Comparison of ENCODE assay signal across 8 cellular contexts in the genomic region with DNA sequence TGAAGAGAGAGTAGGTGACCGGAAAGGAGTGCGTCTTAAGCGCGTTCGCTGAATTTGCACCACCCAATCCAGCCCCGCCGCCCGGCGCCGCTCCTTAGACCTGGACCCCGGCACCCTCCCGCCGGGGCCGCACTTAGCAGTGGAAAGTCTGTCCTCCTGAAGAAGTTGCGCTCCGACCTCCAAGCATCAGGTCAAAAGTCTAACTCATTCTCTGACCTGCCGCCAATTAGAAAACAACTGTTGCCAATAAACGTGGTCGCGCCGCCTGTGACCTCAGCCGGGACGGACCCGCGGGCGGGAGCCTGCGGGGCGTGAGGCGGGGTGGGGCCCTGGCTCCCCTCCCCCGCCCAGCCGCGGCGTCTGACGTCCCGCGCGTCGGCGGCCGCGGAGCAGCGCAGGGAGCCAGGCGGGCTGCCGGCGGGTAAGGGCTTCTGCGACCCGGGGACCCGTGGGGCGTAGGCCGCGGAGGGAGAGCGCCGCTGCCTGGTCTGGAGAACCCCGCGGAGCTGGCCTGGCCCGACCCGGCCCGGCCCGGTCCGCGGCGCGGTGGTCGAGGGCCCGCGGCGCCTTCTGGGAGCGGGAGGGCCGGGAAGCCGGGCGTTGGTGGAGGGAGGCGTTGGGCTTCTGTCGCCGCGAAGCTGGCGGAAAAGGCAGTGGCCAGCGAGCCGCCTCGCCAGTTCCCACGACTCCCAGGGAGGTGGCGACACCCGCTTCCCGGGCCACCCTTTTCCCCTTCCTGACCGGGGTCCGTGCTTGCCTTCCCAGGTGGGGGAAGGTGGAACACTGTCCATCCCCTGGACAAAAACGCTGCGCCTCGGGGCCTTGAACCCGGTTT. TPM values are rescaled to one million over a fixed set of nuclear protein-coding genes. Genes with fewer than 3 reads are reported as not detected.
A peak's percentile ranks its signal among the peaks of the same experiment; 100 is the strongest.
DNase-seq lines count a peak whose midpoint lies in the region; ATAC-seq and TF ChIP-seq lines count a peak whose summit lies in the region.

A gene with protein sequence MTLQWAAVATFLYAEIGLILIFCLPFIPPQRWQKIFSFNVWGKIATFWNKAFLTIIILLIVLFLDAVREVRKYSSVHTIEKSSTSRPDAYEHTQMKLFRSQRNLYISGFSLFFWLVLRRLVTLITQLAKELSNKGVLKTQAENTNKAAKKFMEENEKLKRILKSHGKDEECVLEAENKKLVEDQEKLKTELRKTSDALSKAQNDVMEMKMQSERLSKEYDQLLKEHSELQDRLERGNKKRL (plus strand): TSS at position 366 of the 835 bp plus-strand sequence. CDS start 527 bp downstream, outside the sequence.

- ATAC-seq in GM19023 (IDR thresholded peaks at IDR 0.05; ENCODE audit: unreplicated experiment) (peak; percentile 96), HG03175 (IDR thresholded peaks at IDR 0.05; ENCODE audit: unreplicated experiment) (peak; percentile 94), right lobe of liver (peak; percentile 96 to 98 (median 97))

- H3K4me3 ChIP-seq in BE2C (ENCODE audit: low read depth, low read length) = peak within 1 kb of the TSS; percentile 88
- H3K4me3 ChIP-seq in dorsolateral prefrontal cortex = peak within 1 kb of the TSS; percentile 62 to 98 (median 84)
- H3K4me3 ChIP-seq in right lobe of liver = peak within 1 kb of the TSS; percentile 49 to 71 (median 65)

- intact Hi-C loops in dorsolateral prefrontal cortex (cut with DNase I) (loop anchor here in 1 of 2 donors (2.0 to 10.0 kb wide), 3 partner anchors 15 to 162 kb away; a partner anchor contains a TSS), right lobe of liver (cut with DNase I) (no loop called here)

- DNase-seq in BE2C (peak; percentile 85), NCI-H526 (lab: John Stamatoyannopoulos, UW) (peak; percentile 76 to 96), dorsolateral prefrontal cortex (peak; percentile 38 to 78 (median 56)), right lobe of liver (peak; percentile 81 to 86 (median 83))
- DNase-seq in activated CD4-positive, alpha-beta T cell treated with anti-CD3 and anti-CD28 coated beads, Interleukin-2, amount 50 U/mL, for 24 hours (ENCODE audit: low read depth in 1 of 2, low spot score in 1 of 2) = peak; percentile 44 to 52
- peak; percentile 61 to 71 for DNase-seq in stimulated activated CD4-positive, alpha-beta T cell treated with anti-CD3 and anti-CD28 coated beads, Interleukin-4, amount 100 ng/mL, for 4 hours

- H3K9me3 ChIP-seq in BE2C = no peaks in the 10 kb centered on the region
- no peaks in the 10 kb centered on the region for H3K9me3 ChIP-seq in right lobe of liver

- H3K27ac ChIP-seq in dorsolateral prefrontal cortex = peak within 1 kb of the TSS; percentile 63 to 96 (median 86)
- H3K27ac ChIP-seq in right lobe of liver = peak within 1 kb of the TSS; percentile 84 to 87 (median 85)

- TF ChIP-seq POLR2A in right lobe of liver (IDR thresholded peaks at IDR 0.05) = peak; percentile 92

- H3K36me3 ChIP-seq in BE2C = no peaks in the 10 kb centered on the region; the same call in 1 of the 2 replicates
- H3K36me3 ChIP-seq in right lobe of liver = no peaks in the 10 kb centered on the region

- WGBS in right lobe of liver (ENCODE audit: insufficient coverage, low coverage, low lambda C conversion rate, missing lambda C conversion rate) = 0% methylated on average over 20 of the region's 89 CpGs

- peak; percentile 55 for TF ChIP-seq CTCF in BE2C (IDR thresholded peaks at IDR 0.05; ENCODE audit: low read depth, low read length)
- peak in 40 of 56 donors; percentile 10 to 57 (median 36) for TF ChIP-seq CTCF in dorsolateral prefrontal cortex (IDR thresholded peaks at IDR 0.05 in 54 of 56, conservative IDR thresholded peaks at IDR 0.05 in 2 of 56; ENCODE audit: low read depth in 1 of 56, partially characterized antibody in 56 of 56)
- peak; percentile 15 to 37 (median 35) for TF ChIP-seq CTCF in right lobe of liver (IDR thresholded peaks at IDR 0.05)

- H3K4me1 ChIP-seq in BE2C = no peaks in the 10 kb centered on the region; the same call in 1 of the 2 replicates
- peaks cover 0 to 16% (median 0%) of the 10 kb centered on the region in 4 donors for H3K4me1 ChIP-seq in right lobe of liver

- H3K27me3 ChIP-seq in BE2C (no peaks in the 10 kb centered on the region), dorsolateral prefrontal cortex (no peaks in the 10 kb centered on the region), right lobe of liver (no peaks in the 10 kb centered on the region)

RNA-seq across cellular contexts. Expression of the gene that starts here (rescaled TPM):
- 22.2 TPM for polyA plus RNA-seq in BE2C (2012; ENCODE audit: insufficient read depth, insufficient read length, low read depth)
- total RNA-seq in dorsolateral prefrontal cortex = 100 to 1,000 TPM in 94 of 120 experiments, 10 to 100 TPM in 26; 61.4 to 148 (median 112) TPM
- 10 to 100 TPM; 26.2 to 59.5 (median 31.0) TPM for total RNA-seq in right lobe of liver

Comparison
In these comparisons a context has a peak if more than half of its experiments do, and no peak if none do; other contexts are left out.
1. Peak in every context shown above with its lines: DNase-seq, ATAC-seq, H3K4me3 ChIP-seq and H3K27ac ChIP-seq.